ENCODE assay signal across 8 cellular contexts in genomic region chrX:78650906-78651437, GRCh38. TPM values are rescaled to one million over a fixed set of nuclear protein-coding genes. Genes with fewer than 3 reads are reported as not detected.
DNase-seq lines count a peak whose midpoint lies in the region; ATAC-seq and TF ChIP-seq lines count a peak whose summit lies in the region.

No MANE protein-coding gene starts in this region.

- peak; percentile 88 for ATAC-seq in GM21390 (IDR thresholded peaks at IDR 0.05; ENCODE audit: unreplicated experiment)
- peak; percentile 86 for ATAC-seq in HG03575 (IDR thresholded peaks at IDR 0.05; ENCODE audit: extremely low read depth, insufficient number of reproducible peaks, low FRiP score, unreplicated experiment)
- ATAC-seq in right lobe of liver = no peak

- POLR2A ChIA-PET in CD8-positive, alpha-beta memory T cell (lab: Charles Lee) = interaction anchor here (0.5 to 0.7 kb wide), 2 partner anchors 571 to 715 kb away, joined by 3 read pairs; no protein-coding TSS in a partner anchor

- CTCF ChIA-PET in CD8-positive, alpha-beta memory T cell (lab: Charles Lee) = no interaction called here

- H3K4me1 ChIP-seq in CD8-positive, alpha-beta memory T cell (ENCODE audit: insufficient read depth, low read length) = peaks cover 18% of the 10 kb centered on the region
- H3K4me1 ChIP-seq in left ventricle myocardium inferior = no peaks in the 10 kb centered on the region
- H3K4me1 ChIP-seq in right lobe of liver = peaks cover 0 to 4% (median 0%) of the 10 kb centered on the region in 4 donors

- H3K27ac Mint-ChIP-seq in CD8-positive, alpha-beta memory T cell = peak overlapping the region in 6 of 8 donors; percentile 5 to 91 (median 11)

- intact Hi-C loops in left ventricle myocardium inferior (cut with micrococcal nuclease) = no loop called here
- intact Hi-C loops in right lobe of liver (cut with DNase I) = no loop called here

- no peaks in the 10 kb centered on the region for H3K36me3 ChIP-seq in CD8-positive, alpha-beta memory T cell (ENCODE audit: insufficient read depth, low read length)
- no peaks in the 10 kb centered on the region for H3K36me3 ChIP-seq in left ventricle myocardium inferior
- no peaks in the 10 kb centered on the region for H3K36me3 ChIP-seq in right lobe of liver

- no peak overlapping the region for H3K27ac ChIP-seq in CD8-positive, alpha-beta memory T cell (ENCODE audit: low read depth, low read length)
- H3K27ac ChIP-seq in left ventricle myocardium inferior (replicated peaks) (no peak overlapping the region), right lobe of liver (no peak overlapping the region)

- H3K9me3 Mint-ChIP-seq in CD8-positive, alpha-beta memory T cell = peaks cover 0 to 4% (median 1%) of the 10 kb centered on the region in 5 donors

- 40% methylated on average over 5 of the region's 5 CpGs for WGBS in right lobe of liver (ENCODE audit: insufficient coverage, low coverage, low lambda C conversion rate, missing lambda C conversion rate)

- H3K4me1 Mint-ChIP-seq in CD8-positive, alpha-beta memory T cell = peaks cover 18 to 43% (median 27%) of the 10 kb centered on the region in 3 donors

- H3K36me3 Mint-ChIP-seq in CD8-positive, alpha-beta memory T cell = no peaks in the 10 kb centered on the region

- H3K4me3 Mint-ChIP-seq in CD8-positive, alpha-beta memory T cell = peak overlapping the region; percentile 14 to 65 (median 33)

- H3K9me3 ChIP-seq in CD8-positive, alpha-beta memory T cell (ENCODE audit: low read length) = no peaks in the 10 kb centered on the region
- H3K9me3 ChIP-seq in left ventricle myocardium inferior (replicated peaks) (no peaks in the 10 kb centered on the region), right lobe of liver (no peaks in the 10 kb centered on the region)

- H3K27me3 ChIP-seq in CD8-positive, alpha-beta memory T cell (ENCODE audit: insufficient read depth, low read length, poor library complexity, severe bottlenecking) = no peaks in the 10 kb centered on the region
- H3K27me3 ChIP-seq in left ventricle myocardium inferior (ENCODE audit: low read depth) (no peaks in the 10 kb centered on the region), right lobe of liver (no peaks in the 10 kb centered on the region)

- TF ChIP-seq POLR2A in right lobe of liver (IDR thresholded peaks at IDR 0.05) = no peak

- TF ChIP-seq CTCF in left ventricle myocardium inferior (IDR thresholded peaks at IDR 0.05; ENCODE audit: borderline replicate concordance) = no peak
- no peak for TF ChIP-seq CTCF in right lobe of liver (IDR thresholded peaks at IDR 0.05)

- peak overlapping the region; percentile 45 for H3K4me3 ChIP-seq in CD8-positive, alpha-beta memory T cell (ENCODE audit: low read length)
- H3K4me3 ChIP-seq in left ventricle myocardium inferior (no peak overlapping the region), right lobe of liver (no peak overlapping the region)

- peak in 2 of 5 donors; percentile 8 to 15 for DNase-seq in CD8-positive, alpha-beta memory T cell
- peak; percentile 2 for DNase-seq in amniotic stem cell (lab: John Stamatoyannopoulos, UW)
- DNase-seq in NCI-H2227 (lab: John Stamatoyannopoulos, UW; ENCODE audit: unreplicated experiment) = no peak
- DNase-seq in left ventricle myocardium inferior = no peak
- no peak for DNase-seq in NK-92 (lab: John Stamatoyannopoulos, UW; ENCODE audit: unreplicated experiment)
- DNase-seq in right lobe of liver = no peak

- no peaks in the 10 kb centered on the region for H3K27me3 Mint-ChIP-seq in CD8-positive, alpha-beta memory T cell

RNA-seq across cellular contexts. Expression of gene RTL3, which starts 8.2 kb away (rescaled TPM):
- total RNA-seq in CD8-positive, alpha-beta memory T cell = not detected
- not detected for polyA plus RNA-seq in CD8-positive, alpha-beta memory T cell
- total RNA-seq in left ventricle myocardium inferior (0.14 TPM), right lobe of liver (not detected)

Comparison
In these comparisons a context has a peak if more than half of its experiments do, and no peak if none do; other contexts are left out.
1. ATAC-seq: peak in GM21390 (single experiment) and HG03575 (single experiment); none in right lobe of liver (0 of 4).